ENCODE assay signal across 12 cellular contexts in the genomic region with DNA sequence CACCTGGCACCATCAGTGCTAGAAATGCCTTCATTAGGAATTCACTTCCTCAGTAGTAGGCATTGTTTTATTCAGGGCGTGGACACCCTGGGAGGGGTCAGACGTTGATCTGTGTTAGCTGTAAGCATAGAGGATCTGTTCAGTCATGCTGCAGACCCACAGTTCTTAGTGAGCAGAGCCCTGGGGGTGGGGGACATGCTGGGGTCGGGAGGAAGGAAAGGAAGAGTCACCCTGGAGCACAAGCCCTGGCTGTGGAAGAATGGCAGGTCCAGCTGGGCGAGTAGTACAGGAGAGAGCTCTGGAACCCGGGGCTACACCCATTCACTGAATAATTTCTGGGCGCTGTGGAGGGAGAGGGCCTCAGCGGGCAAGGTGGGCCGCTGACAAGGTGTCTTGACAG.
"Had no signal": no experiment of that assay in that cellular context is flagged by ENCODE, and none has a peak within 500 bp of the region (broad histone marks: within the 10 kb centered on the region; RNA-seq: fewer than 3 reads in every experiment).

No MANE protein-coding gene starts in this region.

- H3K36me3 Mint-ChIP-seq: mesothelial cell of epicardium; stimulated activated memory B cell treated with anti-CD40 and anti-IgM and Interleukin-4, amounts not matched to agents 10 μg/mL and 1 μg/mL and 100 μg/mL, for 72 hours had no signal

- H3K36me3 ChIP-seq: lower lobe of right lung had no signal

- H3K4me1 Mint-ChIP-seq: activated CD4-positive, alpha-beta T cell treated with anti-CD3 and anti-CD28 coated beads, Interleukin-2, amount 10 ng/mL, durations not matched to agents 7 days and 5 days had no signal

- H3K27ac ChIP-seq: lower lobe of right lung, psoas muscle had no signal

- H3K4me3 ChIP-seq: lower lobe of right lung, psoas muscle had no signal

- ATAC-seq: lower lobe of right lung; stimulated activated memory B cell treated with anti-CD40 and anti-IgM and Interleukin-4, amounts not matched to agents 10 μg/mL and 1 μg/mL and 100 μg/mL, for 72 hours had no signal

- H3K27me3 Mint-ChIP-seq: stimulated activated memory B cell treated with anti-CD40 and anti-IgM and Interleukin-4, amounts not matched to agents 10 μg/mL and 1 μg/mL and 100 μg/mL, for 72 hours had no signal

- DNase-seq: activated CD4-positive, alpha-beta T cell treated with anti-CD3 and anti-CD28 coated beads, Interleukin-2, amount 10 ng/mL, durations not matched to agents 7 days and 5 days; aorta; dermis blood vessel endothelial cell; hippocampal formation; lower lobe of right lung; stimulated activated CD4-positive, alpha-beta T cell treated with anti-CD3 and anti-CD28 coated beads, Interleukin-12 subunit alpha, Interleukin-12 subunit beta, amount 100 ng/mL, for 4 hours; SW 1271 had no signal

- H3K4me1 ChIP-seq: lower lobe of right lung, psoas muscle had no signal

- H3K27ac Mint-ChIP-seq: activated CD4-positive, alpha-beta T cell treated with anti-CD3 and anti-CD28 coated beads, Interleukin-2, amount 10 ng/mL, durations not matched to agents 7 days and 5 days; activated T-helper 1 cell treated with anti-CD3 and anti-CD28 coated beads, Interleukin-12 subunit alpha, Interleukin-12 subunit beta, Interleukin-2, Interleukin-4 antibody, amounts not matched to agents 30 ng/mL and 10 ng/mL and 1 ng/mL, durations not matched to agents 14 hours and 24 hours and 36 hours; mesothelial cell of epicardium; stimulated activated memory B cell treated with anti-CD40 and anti-IgM and Interleukin-4, amounts not matched to agents 10 μg/mL and 1 μg/mL and 100 μg/mL, for 72 hours; T-helper 2 cell treated with Interferon-gamma antibody and Interleukin-4, amounts not matched to agents 5 μg/mL and 100 μg/mL, for 36 hours had no signal

- H3K9me3 Mint-ChIP-seq: activated CD4-positive, alpha-beta T cell treated with anti-CD3 and anti-CD28 coated beads, Interleukin-2, amount 10 ng/mL, durations not matched to agents 7 days and 5 days; activated T-helper 1 cell treated with anti-CD3 and anti-CD28 coated beads, Interleukin-12 subunit alpha, Interleukin-12 subunit beta, Interleukin-2, Interleukin-4 antibody, amounts not matched to agents 30 ng/mL and 10 ng/mL and 1 ng/mL, durations not matched to agents 14 hours and 24 hours and 36 hours; mesothelial cell of epicardium; stimulated activated memory B cell treated with anti-CD40 and anti-IgM and Interleukin-4, amounts not matched to agents 10 μg/mL and 1 μg/mL and 100 μg/mL, for 72 hours; T-helper 2 cell treated with Interferon-gamma antibody and Interleukin-4, amounts not matched to agents 5 μg/mL and 100 μg/mL, for 36 hours had no signal

- H3K4me3 Mint-ChIP-seq: activated CD4-positive, alpha-beta T cell treated with anti-CD3 and anti-CD28 coated beads, Interleukin-2, amount 10 ng/mL, durations not matched to agents 7 days and 5 days; activated T-helper 1 cell treated with anti-CD3 and anti-CD28 coated beads, Interleukin-12 subunit alpha, Interleukin-12 subunit beta, Interleukin-2, Interleukin-4 antibody, amounts not matched to agents 30 ng/mL and 10 ng/mL and 1 ng/mL, durations not matched to agents 14 hours and 24 hours and 36 hours; mesothelial cell of epicardium; stimulated activated memory B cell treated with anti-CD40 and anti-IgM and Interleukin-4, amounts not matched to agents 10 μg/mL and 1 μg/mL and 100 μg/mL, for 72 hours; T-helper 2 cell treated with Interferon-gamma antibody and Interleukin-4, amounts not matched to agents 5 μg/mL and 100 μg/mL, for 36 hours had no signal

- H3K9me3 ChIP-seq: lower lobe of right lung, psoas muscle had no signal
